Comparison of ENCODE assay signal across 1 cellular context in the genomic region with DNA sequence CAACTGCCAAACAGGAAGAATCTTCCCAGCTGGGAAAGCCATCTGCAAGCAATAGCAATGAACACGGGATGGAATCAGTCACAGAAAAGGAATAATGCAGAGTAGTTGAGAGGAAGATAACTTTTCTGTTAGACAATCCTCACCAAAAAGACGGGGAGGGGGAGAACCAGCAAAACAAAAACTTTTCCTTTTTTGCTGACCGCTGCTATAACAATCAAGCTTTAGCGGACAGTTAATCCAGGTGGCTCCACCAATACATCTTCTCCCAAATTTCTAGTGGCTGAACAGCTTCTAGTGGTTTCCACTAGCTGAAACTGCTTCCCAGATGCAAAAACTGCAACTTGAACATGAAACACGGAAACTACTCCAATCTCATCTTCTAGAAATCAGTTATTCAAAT.
TF ChIP-seq lines count a peak whose summit lies in the region.

No MANE protein-coding gene starts in this region.

TF ChIP-seq in GM23338, 12 proteins besides CTCF, POLR2A, EP300 and RAD21 (continued from another document):
- TF ChIP-seq ZNF331 (CRISPR knock-in tag; IDR thresholded peaks at IDR 0.05; ENCODE audit: low read depth): no peak
- TF ChIP-seq, protein P1, sequence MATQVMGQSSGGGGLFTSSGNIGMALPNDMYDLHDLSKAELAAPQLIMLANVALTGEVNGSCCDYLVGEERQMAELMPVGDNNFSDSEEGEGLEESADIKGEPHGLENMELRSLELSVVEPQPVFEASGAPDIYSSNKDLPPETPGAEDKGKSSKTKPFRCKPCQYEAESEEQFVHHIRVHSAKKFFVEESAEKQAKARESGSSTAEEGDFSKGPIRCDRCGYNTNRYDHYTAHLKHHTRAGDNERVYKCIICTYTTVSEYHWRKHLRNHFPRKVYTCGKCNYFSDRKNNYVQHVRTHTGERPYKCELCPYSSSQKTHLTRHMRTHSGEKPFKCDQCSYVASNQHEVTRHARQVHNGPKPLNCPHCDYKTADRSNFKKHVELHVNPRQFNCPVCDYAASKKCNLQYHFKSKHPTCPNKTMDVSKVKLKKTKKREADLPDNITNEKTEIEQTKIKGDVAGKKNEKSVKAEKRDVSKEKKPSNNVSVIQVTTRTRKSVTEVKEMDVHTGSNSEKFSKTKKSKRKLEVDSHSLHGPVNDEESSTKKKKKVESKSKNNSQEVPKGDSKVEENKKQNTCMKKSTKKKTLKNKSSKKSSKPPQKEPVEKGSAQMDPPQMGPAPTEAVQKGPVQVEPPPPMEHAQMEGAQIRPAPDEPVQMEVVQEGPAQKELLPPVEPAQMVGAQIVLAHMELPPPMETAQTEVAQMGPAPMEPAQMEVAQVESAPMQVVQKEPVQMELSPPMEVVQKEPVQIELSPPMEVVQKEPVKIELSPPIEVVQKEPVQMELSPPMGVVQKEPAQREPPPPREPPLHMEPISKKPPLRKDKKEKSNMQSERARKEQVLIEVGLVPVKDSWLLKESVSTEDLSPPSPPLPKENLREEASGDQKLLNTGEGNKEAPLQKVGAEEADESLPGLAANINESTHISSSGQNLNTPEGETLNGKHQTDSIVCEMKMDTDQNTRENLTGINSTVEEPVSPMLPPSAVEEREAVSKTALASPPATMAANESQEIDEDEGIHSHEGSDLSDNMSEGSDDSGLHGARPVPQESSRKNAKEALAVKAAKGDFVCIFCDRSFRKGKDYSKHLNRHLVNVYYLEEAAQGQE (IDR thresholded peaks at IDR 0.05; ENCODE audit: unreplicated experiment): no peak
- no peak for TF ChIP-seq NANOG (IDR thresholded peaks at IDR 0.05; ENCODE audit: borderline replicate concordance)
- TF ChIP-seq EZH2 (IDR thresholded peaks at IDR 0.05; ENCODE audit: low read depth, unreplicated experiment): no peak
- TF ChIP-seq ZNF114 (CRISPR knock-in tag; IDR thresholded peaks at IDR 0.05): no peak
TF ChIP-seq in GM23338: peak in this region for 0.
